In genomic region chr11:3022982-3023381, GRCh38 we compare ENCODE assay signal across 11 cellular contexts. TPM values are rescaled to one million over a fixed set of nuclear protein-coding genes. Genes with fewer than 3 reads are reported as not detected.
DNase-seq lines count a peak whose midpoint lies in the region; ATAC-seq, FAIRE-seq and TF ChIP-seq lines count a peak whose summit lies in the region.
"Had no signal": no experiment of that assay in that cellular context is flagged by ENCODE, and none has a peak within 500 bp of the region (broad histone marks: within the 10 kb centered on the region; RNA-seq: fewer than 3 reads in every experiment).

No MANE protein-coding gene starts in this region.

- H3K36me3 Mint-ChIP-seq in activated naive CD8-positive, alpha-beta T cell treated with anti-CD3 and anti-CD28 coated beads for 36 hours = peaks cover 32% of the 10 kb centered on the region
- H3K36me3 Mint-ChIP-seq in glutamatergic neuron (ENCODE audit: unreplicated experiment) (no peaks in the 10 kb centered on the region), endothelial cell (ENCODE audit: low read depth, unreplicated experiment) (peaks cover 12% of the 10 kb centered on the region)

- no peak overlapping the region for H3K4me3 Mint-ChIP-seq in activated naive CD8-positive, alpha-beta T cell treated with anti-CD3 and anti-CD28 coated beads for 36 hours
- H3K4me3 Mint-ChIP-seq in glutamatergic neuron (ENCODE audit: unreplicated experiment) (peak overlapping the region; percentile 42), endothelial cell (ENCODE audit: unreplicated experiment) (no peak overlapping the region)

- H3K4me3 ChIP-seq in AG04449 (ENCODE audit: low read depth, low read length) = no peak overlapping the region

- DNase-seq in AG04449 (ENCODE audit: low read depth, low spot score) = peak; percentile 28
- DNase-seq in GM12891 (ENCODE audit: insufficient read length, low spot score) = no peak
- DNase-seq in activated naive CD8-positive, alpha-beta T cell treated with anti-CD3 and anti-CD28 coated beads for 36 hours = no peak
- DNase-seq in glutamatergic neuron = no peak
- DNase-seq in SK-N-DZ (ENCODE audit: low spot score) = no peak
- no peak for DNase-seq in NCI-H82 treated with DMSO at 0.1 percent for 48 hours (lab: John Stamatoyannopoulos, UW; ENCODE audit: unreplicated experiment)
- DNase-seq in endothelial cell (ENCODE audit: low spot score) = no peak
- DNase-seq: NCI-H2029; stimulated activated CD4-positive, alpha-beta T cell treated with anti-CD3 and anti-CD28 coated beads, Interleukin-2, amount 100 ng/mL, for 24 hours had no signal

- H3K27ac Mint-ChIP-seq in activated naive CD8-positive, alpha-beta T cell treated with anti-CD3 and anti-CD28 coated beads for 36 hours = peak overlapping the region; percentile 82
- H3K27ac Mint-ChIP-seq in glutamatergic neuron (ENCODE audit: unreplicated experiment) (no peak overlapping the region), endothelial cell (ENCODE audit: unreplicated experiment) (no peak overlapping the region)

- CTCF ChIA-PET in AG04449 (lab: Yijun Ruan, JAX) = interaction anchor here (0.8 to 10.4 kb wide), 10 partner anchors 8 to 392 kb away, joined by 3 to 122 read pairs (median 4); no protein-coding TSS in a partner anchor

- POLR2A ChIA-PET in AG04449 (lab: Yijun Ruan, JAX) = no interaction called here

- peak; percentile 64 for FAIRE-seq in GM12891 (lab: Jason Lieb, UNC)
- FAIRE-seq: colon had no signal

- TF ChIP-seq CTCF in AG04449 (IDR thresholded peaks at IDR 0.05; ENCODE audit: insufficient read depth, low read length, missing control alignments) (no peak), glutamatergic neuron (IDR thresholded peaks at IDR 0.05; ENCODE audit: partially characterized antibody, unreplicated experiment) (no peak), endothelial cell (IDR thresholded peaks at IDR 0.05; ENCODE audit: unreplicated experiment) (no peak)

- H3K27me3 Mint-ChIP-seq in activated naive CD8-positive, alpha-beta T cell treated with anti-CD3 and anti-CD28 coated beads for 36 hours = no peaks in the 10 kb centered on the region
- H3K27me3 Mint-ChIP-seq in glutamatergic neuron (ENCODE audit: unreplicated experiment) = peaks cover 8% of the 10 kb centered on the region
- H3K27me3 Mint-ChIP-seq in endothelial cell (ENCODE audit: unreplicated experiment) = peaks cover 9% of the 10 kb centered on the region

- no peaks in the 10 kb centered on the region for H3K9me3 Mint-ChIP-seq in activated naive CD8-positive, alpha-beta T cell treated with anti-CD3 and anti-CD28 coated beads for 36 hours
- H3K9me3 Mint-ChIP-seq in glutamatergic neuron (ENCODE audit: unreplicated experiment) (peaks cover 13% of the 10 kb centered on the region), endothelial cell (ENCODE audit: unreplicated experiment) (no peaks in the 10 kb centered on the region)

- no peak for ATAC-seq in HG02642 (IDR thresholded peaks at IDR 0.05; ENCODE audit: poor library complexity, unreplicated experiment)

- H3K4me1 Mint-ChIP-seq in activated naive CD8-positive, alpha-beta T cell treated with anti-CD3 and anti-CD28 coated beads for 36 hours = peaks cover 43% of the 10 kb centered on the region
- peaks cover 17% of the 10 kb centered on the region for H3K4me1 Mint-ChIP-seq in glutamatergic neuron (ENCODE audit: low read depth, unreplicated experiment)
- H3K4me1 Mint-ChIP-seq in endothelial cell (ENCODE audit: unreplicated experiment) = peaks cover 14% of the 10 kb centered on the region

- no peak for TF ChIP-seq POLR2A in GM12891 (IDR thresholded peaks at IDR 0.05; ENCODE audit: low read depth, low read length)

TF ChIP-seq in GM12891, 5 proteins besides CTCF, POLR2A, EP300 and RAD21:
- no peak for TF ChIP-seq SPI1 (IDR thresholded peaks at IDR 0.05; ENCODE audit: low read depth, low read length)

RNA-seq across cellular contexts. Expression of gene NAP1L4, which starts 30.9 kb away (rescaled TPM):
- polyA plus RNA-seq in GM12891 (2012; ENCODE audit: low read depth, missing spikeins) = 85.6 TPM
- 100 to 1,000 TPM; 222 to 226 TPM for total RNA-seq in activated naive CD8-positive, alpha-beta T cell treated with anti-CD3 and anti-CD28 coated beads for 36 hours
- total RNA-seq in glutamatergic neuron (ENCODE audit: unreplicated experiment) (209 TPM), endothelial cell (ENCODE audit: unreplicated experiment) (148 TPM)
- polyA plus RNA-seq in SK-N-DZ (2014; cell fraction: cytosol; rRNA removed) = 173 and 181 TPM in 2 replicates
- polyA plus RNA-seq in SK-N-DZ (2014; cell fraction: nucleus; rRNA removed) = 198 and 215 TPM in 2 replicates

RNA-seq across cellular contexts. Expression of gene CARS1, which starts 34.2 kb away (rescaled TPM):
- 29.5 TPM for polyA plus RNA-seq in GM12891 (2012; ENCODE audit: low read depth, missing spikeins)
- 100 to 1,000 TPM in 1 of 2 experiments, 10 to 100 TPM in 1; 96.6 to 101 TPM for total RNA-seq in activated naive CD8-positive, alpha-beta T cell treated with anti-CD3 and anti-CD28 coated beads for 36 hours
- total RNA-seq in glutamatergic neuron (ENCODE audit: unreplicated experiment) = 151 TPM
- 41.4 and 43.6 TPM in 2 replicates for polyA plus RNA-seq in SK-N-DZ (2014; cell fraction: cytosol; rRNA removed)
- 103 and 108 TPM in 2 replicates for polyA plus RNA-seq in SK-N-DZ (2014; cell fraction: nucleus; rRNA removed)
- 47.6 TPM for total RNA-seq in endothelial cell (ENCODE audit: unreplicated experiment)
